12 cellular contexts compared by ENCODE assay signal in genomic region chr5:96324708-96325107, GRCh38.
DNase-seq lines count a peak whose midpoint lies in the region; ATAC-seq, FAIRE-seq and TF ChIP-seq lines count a peak whose summit lies in the region.
"Had no signal": no experiment of that assay in that cellular context is flagged by ENCODE, and none has a peak within 500 bp of the region (broad histone marks: within the 10 kb centered on the region; RNA-seq: fewer than 3 reads in every experiment).

No MANE protein-coding gene starts in this region.

- H3K4me1 ChIP-seq in A549, result peaks cover 13% of the 10 kb centered on the region
- H3K4me1 ChIP-seq: sigmoid colon had no signal

- no peak overlapping the region for H3K27ac Mint-ChIP-seq in activated CD4-positive, alpha-beta T cell treated with anti-CD3 and anti-CD28 coated beads, Interleukin-2, amount 10 ng/mL, durations not matched to agents 24 days and 14 days

- no peak overlapping the region for H3K4me3 Mint-ChIP-seq in activated CD4-positive, alpha-beta T cell treated with anti-CD3 and anti-CD28 coated beads, Interleukin-2, amount 10 ng/mL, durations not matched to agents 24 days and 14 days

- DNase-seq in A549 (ENCODE audit: low read depth in 1 of 2, low spot score in 1 of 2) (peak; percentile 10 to 63), HPDE6-E6E7 (ENCODE audit: extremely low spot score) (peak; percentile 17), fibroblast of the aortic adventitia (ENCODE audit: low read depth) (peak; percentile 88), SKM-1 (lab: John Stamatoyannopoulos, UW; ENCODE audit: unreplicated experiment) (no peak), GM13977 (ENCODE audit: low spot score) (no peak)
- no peak for DNase-seq in activated CD4-positive, alpha-beta T cell treated with anti-CD3 and anti-CD28 coated beads, Interleukin-2, amount 10 ng/mL, durations not matched to agents 24 days and 14 days
- DNase-seq: amniotic stem cell, GF-D8, NCI-H187, sigmoid colon had no signal

- H3K9me3 Mint-ChIP-seq in activated CD4-positive, alpha-beta T cell treated with anti-CD3 and anti-CD28 coated beads, Interleukin-2, amount 10 ng/mL, durations not matched to agents 24 days and 14 days, result no peaks in the 10 kb centered on the region

- 7% methylated on average over 2 of the region's 2 CpGs for WGBS in A549 (ENCODE audit: missing lambda C conversion rate)

- intact Hi-C loops in activated CD4-positive, alpha-beta T cell treated with anti-CD3 and anti-CD28 coated beads, Interleukin-2, amount 10 ng/mL, durations not matched to agents 24 days and 14 days (cut with micrococcal nuclease), result no loop called here

- H3K27me3 Mint-ChIP-seq in activated CD4-positive, alpha-beta T cell treated with anti-CD3 and anti-CD28 coated beads, Interleukin-2, amount 10 ng/mL, durations not matched to agents 24 days and 14 days, result peaks cover 11% of the 10 kb centered on the region

- H3K4me3 ChIP-seq in A549, result no peak overlapping the region
- H3K4me3 ChIP-seq in fibroblast of the aortic adventitia (ENCODE audit: low read depth, low read length), result no peak overlapping the region
- H3K4me3 ChIP-seq: sigmoid colon had no signal

- H3K4me1 Mint-ChIP-seq in activated CD4-positive, alpha-beta T cell treated with anti-CD3 and anti-CD28 coated beads, Interleukin-2, amount 10 ng/mL, durations not matched to agents 24 days and 14 days, result no peaks in the 10 kb centered on the region

- no peaks in the 10 kb centered on the region; the same call in 2 of the 3 replicates for H3K9me3 ChIP-seq in A549
- H3K9me3 ChIP-seq: sigmoid colon had no signal

- peak overlapping the region in 1 of 2 experiments; percentile 36; a peak in 1 of 6 replicates for H3K27ac ChIP-seq in A549
- H3K27ac ChIP-seq: sigmoid colon had no signal

- in situ Hi-C loops in GM13977 (cut with MboI; ENCODE audit: low pct_unique_long_range_greater_than_20kb, low sequenced_read_pairs, unreplicated experiment), result loop anchor here (25.0 kb wide), 1 partner anchor 362 kb away; the partner anchor contains the start of gene ELL2

- no peak for TF ChIP-seq RAD21 in A549 (conservative IDR thresholded peaks at IDR 0.05 in 1 of 2, IDR thresholded peaks at IDR 0.05 in 1 of 2)

- TF ChIP-seq CTCF in A549 (IDR thresholded peaks at IDR 0.05), result no peak
- TF ChIP-seq CTCF in fibroblast of the aortic adventitia (IDR thresholded peaks at IDR 0.05; ENCODE audit: insufficient read depth, low read length), result no peak
- no peak for TF ChIP-seq CTCF in GM13977 (IDR thresholded peaks at IDR 0.05; ENCODE audit: extremely low read depth, insufficient read depth, missing control alignments)

- H3K36me3 Mint-ChIP-seq in activated CD4-positive, alpha-beta T cell treated with anti-CD3 and anti-CD28 coated beads, Interleukin-2, amount 10 ng/mL, durations not matched to agents 24 days and 14 days (ENCODE audit: low read depth), result no peaks in the 10 kb centered on the region

- FAIRE-seq in A549 (lab: Jason Lieb, UNC), result no peak

- POLR2A ChIA-PET in A549 (lab: Yijun Ruan, JAX), result no interaction called here

- CTCF ChIA-PET in A549 (lab: Yijun Ruan, JAX), result interaction anchor here (0.9 to 8.6 kb wide), 3 partner anchors 13 to 26 kb away, joined by 3 to 62 read pairs (median 4); no protein-coding TSS in a partner anchor

- peak overlapping the region; percentile 31 for H3K4me2 ChIP-seq in A549

- ATAC-seq in A549 (peak in 1 of 2 experiments; percentile 72; a peak in 3 of 6 replicates), SK-N-SH treated with all-trans-retinoic acid at 6 μM for 48 hours (peak; percentile 55), GM19324 (IDR thresholded peaks at IDR 0.05; ENCODE audit: low FRiP score, unreplicated experiment) (no peak)

- no peak for TF ChIP-seq EP300 in A549 (IDR thresholded peaks at IDR 0.05)

- TF ChIP-seq POLR2A in A549 (IDR thresholded peaks at IDR 0.05; ENCODE audit: low read length), result no peak

TF ChIP-seq in A549, 52 proteins besides CTCF, POLR2A, EP300 and RAD21:
- TF ChIP-seq FOSL2 (IDR thresholded peaks at IDR 0.05), result no peak
- peak; percentile 81 for TF ChIP-seq FOSL2 (CRISPR knock-in tag; IDR thresholded peaks at IDR 0.05)
- TF ChIP-seq PHF8 (IDR thresholded peaks at IDR 0.05; ENCODE audit: borderline replicate concordance, low read depth), result no peak
- peak; percentile 52 for TF ChIP-seq JUNB (IDR thresholded peaks at IDR 0.05)
- TF ChIP-seq GATA3 (IDR thresholded peaks at IDR 0.05; ENCODE audit: borderline replicate concordance), result peak; percentile 51; the same call in 1 of the 2 replicates
- TF ChIP-seq TFCP2L1 (CRISPR knock-in tag; IDR thresholded peaks at IDR 0.05), result no peak
- TF ChIP-seq CEBPB (IDR thresholded peaks at IDR 0.05), result peak in 1 of 2 experiments; percentile 17; a peak in 1 of 4 replicates
- TF ChIP-seq MYC (IDR thresholded peaks at IDR 0.05; ENCODE audit: borderline replicate concordance, low read length), result no peak
- no peak for TF ChIP-seq RNF2 (IDR thresholded peaks at IDR 0.05; ENCODE audit: borderline replicate concordance, low read depth)

TF ChIP-seq in SK-N-SH treated with all-trans-retinoic acid at 6 μM for 48 hours, 23 proteins besides CTCF, POLR2A, EP300 and RAD21:
- TF ChIP-seq ARNTL (CRISPR knock-in tag; IDR thresholded peaks at IDR 0.05; ENCODE audit: borderline replicate concordance, low read depth) (no peak), BACH2 (CRISPR knock-in tag; IDR thresholded peaks at IDR 0.05; ENCODE audit: borderline replicate concordance) (no peak)

Comparison
In these comparisons a context has a peak if more than half of its experiments do, and no peak if none do; other contexts are left out.
1. DNase-seq: peak in A549 (2 of 2), HPDE6-E6E7 (single experiment) and fibroblast of the aortic adventitia (single experiment); none in SKM-1 (single experiment), GM13977 (single experiment) and activated CD4-positive, alpha-beta T cell treated with anti-CD3 and anti-CD28 coated beads, Interleukin-2, amount 10 ng/mL, durations not matched to agents 24 days and 14 days (single experiment).